12 cellular contexts compared by ENCODE assay signal in genomic region chr12:2963760-2964292, GRCh38. TPM values are rescaled to one million over a fixed set of nuclear protein-coding genes. Genes with fewer than 3 reads are reported as not detected.
DNase-seq lines count a peak whose midpoint lies in the region; ATAC-seq, FAIRE-seq and TF ChIP-seq lines count a peak whose summit lies in the region.
"Had no signal": no experiment of that assay in that cellular context is flagged by ENCODE, and none has a peak within 500 bp of the region (broad histone marks: within the 10 kb centered on the region; RNA-seq: fewer than 3 reads in every experiment).

No MANE protein-coding gene starts in this region.

- peaks cover 39% of the 10 kb centered on the region for H3K36me3 ChIP-seq in NT2/D1 (ENCODE audit: insufficient read depth, insufficient read length, low read length)
- H3K36me3 ChIP-seq in right lobe of liver, result no peaks in the 10 kb centered on the region
- no peaks in the 10 kb centered on the region for H3K36me3 ChIP-seq in subcutaneous abdominal adipose tissue (ENCODE audit: control insufficient read depth in 5 of 5, insufficient read depth in 5 of 5, low read length in 5 of 5)
- H3K36me3 ChIP-seq: pancreas had no signal

- FAIRE-seq in H54 (lab: Jason Lieb, UNC) (no peak), RCC 7860 (lab: Jason Lieb, UNC) (no peak)
- FAIRE-seq: pancreas had no signal

- H3K4me3 ChIP-seq in NT2/D1 (ENCODE audit: insufficient read length, low read depth) (peak overlapping the region; percentile 24), fibroblast of pulmonary artery (replicated peaks; ENCODE audit: low read depth, low read length) (peak overlapping the region; percentile 31), right lobe of liver (no peak overlapping the region), subcutaneous abdominal adipose tissue (ENCODE audit: low read depth in 1 of 5, low read length in 5 of 5) (peak overlapping the region in 2 of 5 donors; percentile 17 to 43)

- 71% methylated on average over 2 of the region's 15 CpGs for WGBS in right lobe of liver (ENCODE audit: insufficient coverage, low coverage, low lambda C conversion rate, missing lambda C conversion rate)

- peak; percentile 80 for DNase-seq in NT2/D1 (ENCODE audit: low read depth, low spot score)
- peak; percentile 40 for DNase-seq in fibroblast of pulmonary artery (ENCODE audit: low read depth)
- DNase-seq in right lobe of liver, result peak in 1 of 3 donors; percentile 48
- DNase-seq in H54 (ENCODE audit: insufficient read length, low spot score), result no peak
- no peak for DNase-seq in RCC 7860 (ENCODE audit: low spot score)
- DNase-seq in activated CD4-positive, alpha-beta T cell treated with anti-CD3 and anti-CD28 coated beads, Interleukin-2, amount 50 U/mL, for 48 hours, result no peak
- DNase-seq: activated naive CD8-positive, alpha-beta T cell treated with anti-CD3 and anti-CD28 coated beads, Interleukin-2, amount 10 ng/mL, durations not matched to agents 7 days and 5 days; effector memory CD8-positive, alpha-beta T cell; NCI-H1694 treated with DMSO at 0.1 percent for 48 hours had no signal

- H3K27ac ChIP-seq in right lobe of liver, result no peak overlapping the region
- H3K27ac ChIP-seq in subcutaneous abdominal adipose tissue (ENCODE audit: low read depth, low read length), result peak overlapping the region; percentile 41

- TF ChIP-seq CTCF in fibroblast of pulmonary artery (IDR thresholded peaks at IDR 0.05; ENCODE audit: low read length, missing control alignments), result no peak
- no peak for TF ChIP-seq CTCF in right lobe of liver (IDR thresholded peaks at IDR 0.05)

- H3K9ac ChIP-seq in NT2/D1 (ENCODE audit: insufficient read length, low read depth), result peak overlapping the region; percentile 70
- H3K9ac ChIP-seq in subcutaneous abdominal adipose tissue (ENCODE audit: low read length in 5 of 5), result no peak overlapping the region

- intact Hi-C loops in right lobe of liver (cut with DNase I), result no loop called here

- ATAC-seq in right lobe of liver (peak; percentile 14 to 57 (median 45)), HG03095 (IDR thresholded peaks at IDR 0.05; ENCODE audit: unreplicated experiment) (no peak)
- ATAC-seq: effector memory CD8-positive, alpha-beta T cell had no signal

- H3K4me1 ChIP-seq in NT2/D1 (ENCODE audit: insufficient read depth, insufficient read length) (peaks cover 23% of the 10 kb centered on the region), right lobe of liver (peaks cover 0 to 7% (median 0%) of the 10 kb centered on the region in 4 donors), subcutaneous abdominal adipose tissue (ENCODE audit: control insufficient read depth in 5 of 5, insufficient read depth in 5 of 5, low read length in 5 of 5) (peaks cover 2 to 37% (median 18%) of the 10 kb centered on the region in 5 donors)

- TF ChIP-seq POLR2A in right lobe of liver (IDR thresholded peaks at IDR 0.05) (no peak), H54 (IDR thresholded peaks at IDR 0.05; ENCODE audit: low read depth, low read length) (no peak)

- H3K9me3 ChIP-seq in NT2/D1 (ENCODE audit: insufficient read depth, low read length) (no peaks in the 10 kb centered on the region), right lobe of liver (no peaks in the 10 kb centered on the region), subcutaneous abdominal adipose tissue (ENCODE audit: control insufficient read depth in 5 of 5, low read length in 5 of 5) (no peaks in the 10 kb centered on the region)
- H3K9me3 ChIP-seq: pancreas had no signal

- H3K27me3 ChIP-seq in NT2/D1 (ENCODE audit: insufficient read depth, insufficient read length) (no peaks in the 10 kb centered on the region), right lobe of liver (no peaks in the 10 kb centered on the region), subcutaneous abdominal adipose tissue (ENCODE audit: control insufficient read depth in 5 of 5, insufficient read depth in 4 of 5, low read length in 5 of 5) (peaks cover 0 to 8% (median 4%) of the 10 kb centered on the region in 5 donors)
- H3K27me3 ChIP-seq: pancreas had no signal

RNA-seq across cellular contexts. Expression of gene TEAD4, which starts 4.6 kb away (rescaled TPM):
- 1 to 10 TPM in 4 of 6 experiments, under 1 TPM in 2; 0.81 to 8.5 (median 3.0) TPM for total RNA-seq in right lobe of liver
- total RNA-seq: activated naive CD8-positive, alpha-beta T cell treated with anti-CD3 and anti-CD28 coated beads, Interleukin-2, amount 10 ng/mL, durations not matched to agents 7 days and 5 days had no signal

Comparison
In these comparisons a context has a peak if more than half of its experiments do, and no peak if none do; other contexts are left out.
1. DNase-seq: peak in NT2/D1 (single experiment) and fibroblast of pulmonary artery (single experiment); none in H54 (single experiment), RCC 7860 (single experiment) and activated CD4-positive, alpha-beta T cell treated with anti-CD3 and anti-CD28 coated beads, Interleukin-2, amount 50 U/mL, for 48 hours (0 of 2).
2. H3K4me3 ChIP-seq: peak in NT2/D1 (single experiment) and fibroblast of pulmonary artery (single experiment); none in right lobe of liver (0 of 3).